Comparison of ENCODE assay signal across 12 cellular contexts in genomic region chr12:53224897-53225634, GRCh38. TPM values are rescaled to one million over a fixed set of nuclear protein-coding genes. Genes with fewer than 3 reads are reported as not detected.
DNase-seq lines count a peak whose midpoint lies in the region; ATAC-seq, FAIRE-seq and TF ChIP-seq lines count a peak whose summit lies in the region.
"Had no signal": no experiment of that assay in that cellular context is flagged by ENCODE, and none has a peak within 500 bp of the region (broad histone marks: within the 10 kb centered on the region; RNA-seq: fewer than 3 reads in every experiment).

No MANE protein-coding gene starts in this region.

- intact Hi-C loops in PC-3 (cut with micrococcal nuclease), result no loop called here

- H3K27me3 Mint-ChIP-seq in nephron (ENCODE audit: low read depth), result peaks cover 8% of the 10 kb centered on the region
- no peaks in the 10 kb centered on the region for H3K27me3 Mint-ChIP-seq in natural killer cell treated with Interleukin-12 subunit alpha and Interleukin-12 subunit beta and Interleukin-15 and Interleukin-18, amount 100 ng/mL, for 72 hours

- ATAC-seq in A549 (no peak), PC-3 (no peak), HG03571 (IDR thresholded peaks at IDR 0.05; ENCODE audit: unreplicated experiment) (no peak)
- ATAC-seq in natural killer cell treated with Interleukin-12 subunit alpha and Interleukin-12 subunit beta and Interleukin-15 and Interleukin-18, amount 100 ng/mL, for 72 hours, result no peak

- 92% methylated on average over 10 of the region's 10 CpGs for WGBS in A549 (ENCODE audit: missing lambda C conversion rate)

- H3K9me3 ChIP-seq in A549 (no peaks in the 10 kb centered on the region), PC-3 (ENCODE audit: low read length) (no peaks in the 10 kb centered on the region)
- H3K9me3 ChIP-seq: Caco-2 had no signal

- H3K9ac ChIP-seq in PC-3 (ENCODE audit: low read length), result no peak overlapping the region

- H3K4me1 ChIP-seq in A549, result peaks cover 32% of the 10 kb centered on the region
- H3K4me1 ChIP-seq in PC-3 (ENCODE audit: insufficient read depth, low read length), result peaks cover 42% of the 10 kb centered on the region

- TF ChIP-seq RAD21 in A549 (conservative IDR thresholded peaks at IDR 0.05 in 1 of 2, IDR thresholded peaks at IDR 0.05 in 1 of 2), result no peak

- H3K9me3 Mint-ChIP-seq in nephron, result no peaks in the 10 kb centered on the region
- no peaks in the 10 kb centered on the region for H3K9me3 Mint-ChIP-seq in natural killer cell treated with Interleukin-12 subunit alpha and Interleukin-12 subunit beta and Interleukin-15 and Interleukin-18, amount 100 ng/mL, for 72 hours

- no peaks in the 10 kb centered on the region for H4K20me1 ChIP-seq in PC-3 (ENCODE audit: low read length)

- no peak for FAIRE-seq in A549 (lab: Jason Lieb, UNC)
- FAIRE-seq: H54, HTR-8/SVneo had no signal

- H3K27ac ChIP-seq in A549 (peak overlapping the region; percentile 12 to 61; a peak in 3 of 6 replicates), PC-3 (ENCODE audit: low read length) (peak overlapping the region; percentile 21), cingulate gyrus (ENCODE audit: low read depth, low read length) (peak overlapping the region; percentile 77)

- POLR2A ChIA-PET in A549 (lab: Yijun Ruan, JAX) (no interaction called here), PC-3 (lab: Charles Lee; ENCODE audit: unreplicated experiment) (no interaction called here)

- TF ChIP-seq CTCF in A549 (IDR thresholded peaks at IDR 0.05) (no peak), PC-3 (conservative IDR thresholded peaks at IDR 0.05; ENCODE audit: low read depth, low read length) (no peak), nephron (IDR thresholded peaks at IDR 0.05; ENCODE audit: unreplicated experiment in 3 of 3) (no peak)

- H3K4me3 Mint-ChIP-seq in nephron, result peak overlapping the region; percentile 61 to 82 (median 68)
- H3K4me3 Mint-ChIP-seq in natural killer cell treated with Interleukin-12 subunit alpha and Interleukin-12 subunit beta and Interleukin-15 and Interleukin-18, amount 100 ng/mL, for 72 hours, result no peak overlapping the region

- no peak overlapping the region for H3K4me3 ChIP-seq in A549
- H3K4me3 ChIP-seq in PC-3 (ENCODE audit: low read length), result no peak overlapping the region

- peak overlapping the region; percentile 87 to 98 (median 97) for H3K27ac Mint-ChIP-seq in nephron
- peak overlapping the region in 1 of 2 donors; percentile 22 for H3K27ac Mint-ChIP-seq in natural killer cell treated with Interleukin-12 subunit alpha and Interleukin-12 subunit beta and Interleukin-15 and Interleukin-18, amount 100 ng/mL, for 72 hours

- H3K27me3 ChIP-seq in PC-3 (ENCODE audit: low read length), result no peaks in the 10 kb centered on the region

- H3K36me3 Mint-ChIP-seq in nephron (ENCODE audit: low read depth), result peaks cover 4% of the 10 kb centered on the region
- no peaks in the 10 kb centered on the region for H3K36me3 Mint-ChIP-seq in natural killer cell treated with Interleukin-12 subunit alpha and Interleukin-12 subunit beta and Interleukin-15 and Interleukin-18, amount 100 ng/mL, for 72 hours

- DNase-seq in A549 (ENCODE audit: low read depth in 1 of 2, low spot score in 1 of 2) (no peak), PC-3 (no peak), CD1c-positive myeloid dendritic cell (ENCODE audit: extremely low spot score) (no peak), Kasumi-1 (lab: John Stamatoyannopoulos, UW) (no peak)
- no peak for DNase-seq in natural killer cell treated with Interleukin-12 subunit alpha and Interleukin-12 subunit beta and Interleukin-15 and Interleukin-18, amount 100 ng/mL, for 72 hours (ENCODE audit: low spot score)

- no peak for TF ChIP-seq EP300 in A549 (IDR thresholded peaks at IDR 0.05)

- H3F3A ChIP-seq in PC-3 (ENCODE audit: low read length, unreplicated experiment), result no peaks in the 10 kb centered on the region

- TF ChIP-seq POLR2A in A549 (IDR thresholded peaks at IDR 0.05; ENCODE audit: low read length), result no peak

- CTCF ChIA-PET in A549 (lab: Yijun Ruan, JAX) (interaction anchor here (0.7 to 33.2 kb wide), 12 partner anchors 9 to 283 kb away, joined by 3 to 1046 read pairs (median 5); partner anchors contain the start of genes ESPL1, MYG1 and PFDN5), PC-3 (lab: Charles Lee) (no interaction called here)

- no peaks in the 10 kb centered on the region for H3K9me2 ChIP-seq in PC-3 (replicated peaks; ENCODE audit: low read length)

- no peak overlapping the region for H2AFZ ChIP-seq in PC-3 (ENCODE audit: low read length)

- no peaks in the 10 kb centered on the region; the same call in 1 of the 2 replicates for H3K36me3 ChIP-seq in PC-3 (ENCODE audit: low read depth, low read length)

- H3K4me2 ChIP-seq in A549 (peak overlapping the region; percentile 25; the same call in 1 of the 3 replicates), PC-3 (ENCODE audit: low read length) (peak overlapping the region; percentile 52)

- H3K4me1 Mint-ChIP-seq in nephron, result peaks cover 50% of the 10 kb centered on the region
- peaks cover 44 to 50% of the 10 kb centered on the region in 2 donors for H3K4me1 Mint-ChIP-seq in natural killer cell treated with Interleukin-12 subunit alpha and Interleukin-12 subunit beta and Interleukin-15 and Interleukin-18, amount 100 ng/mL, for 72 hours (ENCODE audit: low read depth in 2 of 2)

- H3K79me2 ChIP-seq in PC-3 (ENCODE audit: low read length), result peaks cover 33% of the 10 kb centered on the region

- no TSS peak for BruUV-seq in PC-3 (replicated peaks; lab: Mats Ljungman, UMichigan)

TF ChIP-seq in A549, 52 proteins besides CTCF, POLR2A, EP300 and RAD21:
- TF ChIP-seq NPAS2 (CRISPR knock-in tag; IDR thresholded peaks at IDR 0.05; ENCODE audit: borderline replicate concordance), result no peak
- no peak for TF ChIP-seq RFX5 (IDR thresholded peaks at IDR 0.05)
- no peak for TF ChIP-seq BCL3 (IDR thresholded peaks at IDR 0.05)

RNA-seq across cellular contexts. Expression of gene RARG, which starts 6.9 kb away (rescaled TPM):
- 15.6 and 19.0 TPM in 2 replicates for polyA plus RNA-seq in A549 (2011; rRNA removed)
- polyA plus RNA-seq in A549 (2012; cell fraction: cytosol; rRNA removed), result 31.6 and 42.1 TPM in 2 replicates
- 50.0 and 54.4 TPM in 2 replicates for polyA plus RNA-seq in A549 (2012; cell fraction: nucleus; rRNA removed)
- polyA plus RNA-seq in A549 (2017; fragmentation: RNase III; extraction: RNeasy Plus Mini Kit Qiagen cat#74134 plus additional on column Dnase treatment), result 16.4 to 17.7 TPM (median 17.2 TPM) in 3 replicates
- 23.8 and 24.1 TPM in 2 replicates for polyA minus RNA-seq in A549 (2011; rRNA and poly(A)+ RNA removed)
- total RNA-seq in PC-3 (2014; rRNA removed), result 62.0 and 73.5 TPM in 2 replicates
- total RNA-seq in natural killer cell treated with Interleukin-12 subunit alpha and Interleukin-12 subunit beta and Interleukin-15 and Interleukin-18, amount 100 ng/mL, for 72 hours, result 10 to 100 TPM in 1 of 2 donors, 1 to 10 TPM in 1; 5.8 to 13.3 TPM

RNA-seq across cellular contexts. Expression of gene ITGB7, which starts 18.0 kb away (rescaled TPM):
- 0.56 and 0.71 TPM in 2 replicates for polyA plus RNA-seq in A549 (2011; rRNA removed)
- polyA plus RNA-seq in A549 (2012; cell fraction: cytosol; rRNA removed), result 0.69 and 1.3 TPM in 2 replicates
- 2.9 TPM in 2 replicates for polyA plus RNA-seq in A549 (2012; cell fraction: nucleus; rRNA removed)
- polyA plus RNA-seq in A549 (2017; fragmentation: RNase III; extraction: RNeasy Plus Mini Kit Qiagen cat#74134 plus additional on column Dnase treatment), result 0.54 to 0.66 TPM (median 0.64 TPM) in 3 replicates
- 1.3 and 1.7 TPM in 2 replicates for polyA minus RNA-seq in A549 (2011; rRNA and poly(A)+ RNA removed)
- total RNA-seq in PC-3 (2014; rRNA removed), result 1.9 and 3.4 TPM in 2 replicates
- total RNA-seq in natural killer cell treated with Interleukin-12 subunit alpha and Interleukin-12 subunit beta and Interleukin-15 and Interleukin-18, amount 100 ng/mL, for 72 hours, result 10 to 100 TPM; 53.0 to 81.0 TPM
- total RNA-seq: NCI-H460 had no signal

RNA-seq across cellular contexts. Expression of gene ESPL1, which starts 43.0 kb away (rescaled TPM):
- 10.0 and 11.8 TPM in 2 replicates for polyA plus RNA-seq in A549 (2011; rRNA removed)
- 22.4 and 27.6 TPM in 2 replicates for polyA plus RNA-seq in A549 (2012; cell fraction: cytosol; rRNA removed)
- 121 and 130 TPM in 2 replicates for polyA plus RNA-seq in A549 (2012; cell fraction: nucleus; rRNA removed)
- polyA plus RNA-seq in A549 (2017; fragmentation: RNase III; extraction: RNeasy Plus Mini Kit Qiagen cat#74134 plus additional on column Dnase treatment), result 15.2 to 16.5 TPM (median 15.5 TPM) in 3 replicates
- 21.4 and 25.6 TPM in 2 replicates for polyA minus RNA-seq in A549 (2011; rRNA and poly(A)+ RNA removed)
- total RNA-seq in PC-3 (2014; rRNA removed), result 31.6 and 37.3 TPM in 2 replicates
- 100 to 1,000 TPM in 1 of 2 donors, 10 to 100 TPM in 1; 35.2 to 127 TPM for total RNA-seq in natural killer cell treated with Interleukin-12 subunit alpha and Interleukin-12 subunit beta and Interleukin-15 and Interleukin-18, amount 100 ng/mL, for 72 hours

RNA-seq across cellular contexts. Expression of gene CSAD, which starts 44.3 kb away (rescaled TPM):
- 16.5 and 19.2 TPM in 2 replicates for polyA plus RNA-seq in A549 (2011; rRNA removed)
- 15.0 and 17.1 TPM in 2 replicates for polyA plus RNA-seq in A549 (2012; cell fraction: cytosol; rRNA removed)
- 140 and 167 TPM in 2 replicates for polyA plus RNA-seq in A549 (2012; cell fraction: nucleus; rRNA removed)
- 14.0 to 16.4 TPM (median 14.5 TPM) in 3 replicates for polyA plus RNA-seq in A549 (2017; fragmentation: RNase III; extraction: RNeasy Plus Mini Kit Qiagen cat#74134 plus additional on column Dnase treatment)
- 8.2 and 12.5 TPM in 2 replicates for polyA minus RNA-seq in A549 (2011; rRNA and poly(A)+ RNA removed)
- 21.5 and 23.8 TPM in 2 replicates for total RNA-seq in PC-3 (2014; rRNA removed)
- 10 to 100 TPM; 26.0 to 43.2 TPM for total RNA-seq in natural killer cell treated with Interleukin-12 subunit alpha and Interleukin-12 subunit beta and Interleukin-15 and Interleukin-18, amount 100 ng/mL, for 72 hours

RNA-seq across cellular contexts. Expression of gene ZNF740, which starts 44.5 kb away (rescaled TPM):
- 28.8 and 32.9 TPM in 2 replicates for polyA plus RNA-seq in A549 (2011; rRNA removed)
- polyA plus RNA-seq in A549 (2012; cell fraction: cytosol; rRNA removed), result 6.5 and 8.4 TPM in 2 replicates
- 11.2 and 17.4 TPM in 2 replicates for polyA plus RNA-seq in A549 (2012; cell fraction: nucleus; rRNA removed)
- polyA plus RNA-seq in A549 (2017; fragmentation: RNase III; extraction: RNeasy Plus Mini Kit Qiagen cat#74134 plus additional on column Dnase treatment), result 12.1 to 15.6 TPM (median 15.1 TPM) in 3 replicates
- polyA minus RNA-seq in A549 (2011; rRNA and poly(A)+ RNA removed), result 44.9 and 53.6 TPM in 2 replicates
- 12.3 and 12.8 TPM in 2 replicates for total RNA-seq in PC-3 (2014; rRNA removed)
- total RNA-seq in natural killer cell treated with Interleukin-12 subunit alpha and Interleukin-12 subunit beta and Interleukin-15 and Interleukin-18, amount 100 ng/mL, for 72 hours, result 10 to 100 TPM; 34.6 to 53.1 TPM

Comparison
In these comparisons a context has a peak if more than half of its experiments do, and no peak if none do; other contexts are left out.
1. H3K27ac ChIP-seq: peak in every context shown above with its lines; median percentile 77 in cingulate gyrus; 36 in A549; 21 in PC-3.
2. RNA of gene ITGB7, which starts 18.0 kb away (total RNA-seq): 53.0 to 81.0 TPM in natural killer cell treated with Interleukin-12 subunit alpha and Interleukin-12 subunit beta and Interleukin-15 and Interleukin-18, amount 100 ng/mL, for 72 hours; 1.9 to 3.4 TPM in PC-3; every median in the first group is over 10 times any median in the second.